Comparison of ENCODE assay signal across 8 cellular contexts in the genomic region with DNA sequence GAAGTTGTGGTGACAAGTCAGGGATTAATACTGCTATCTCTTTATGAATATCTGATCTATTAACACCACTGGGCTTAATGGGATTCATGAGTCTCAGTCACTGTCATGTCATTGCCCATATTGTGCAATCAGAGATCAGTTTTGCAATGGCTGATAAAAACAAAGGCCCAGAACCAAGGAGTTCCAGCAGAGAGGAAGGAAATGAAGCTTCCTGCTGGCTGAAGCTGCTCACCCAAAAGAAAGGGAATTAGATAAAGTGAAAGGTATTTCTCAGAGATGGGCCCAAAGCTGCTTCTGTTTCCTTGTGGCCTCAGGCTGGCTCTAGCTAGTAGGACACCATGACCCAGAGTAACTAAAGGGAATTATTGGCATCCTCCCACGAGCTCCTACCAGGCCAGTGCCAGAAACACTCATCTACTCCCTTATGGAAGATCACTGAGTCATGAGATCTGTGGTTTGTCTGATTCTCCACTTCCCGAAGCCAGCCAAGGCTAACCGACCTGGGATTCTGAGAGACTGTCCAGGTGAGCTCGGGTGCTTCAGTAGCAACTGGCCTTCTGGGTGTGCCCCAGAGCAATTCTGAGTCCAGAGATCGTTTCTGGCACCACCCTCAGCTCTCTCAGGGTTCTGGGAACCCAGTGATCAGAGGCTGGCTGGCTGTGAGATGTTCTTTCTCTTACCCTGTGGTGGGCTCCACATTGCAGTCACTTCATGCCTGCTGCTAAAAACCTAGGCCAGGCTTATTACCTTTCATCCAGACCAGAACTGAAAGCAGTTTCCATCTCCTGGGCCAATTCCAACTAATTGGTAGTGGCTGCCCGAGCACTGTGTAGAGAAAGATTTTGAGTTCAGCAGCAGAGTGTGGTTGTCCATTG.
DNase-seq lines count a peak whose midpoint lies in the region; ATAC-seq and TF ChIP-seq lines count a peak whose summit lies in the region.

No MANE protein-coding gene starts in this region.

- ATAC-seq in T-helper 17 cell = peak; percentile 20
- peak; percentile 89 to 97 (median 93) for ATAC-seq in psoas muscle
- ATAC-seq in GM18909 (IDR thresholded peaks at IDR 0.05; ENCODE audit: poor library complexity, unreplicated experiment) = no peak
- ATAC-seq in GM21529 (IDR thresholded peaks at IDR 0.05; ENCODE audit: unreplicated experiment) = no peak
- ATAC-seq in HG02840 (IDR thresholded peaks at IDR 0.05; ENCODE audit: low FRiP score, unreplicated experiment) = no peak

- peaks cover 6% of the 10 kb centered on the region for H3K36me3 Mint-ChIP-seq in HFFc6 (ENCODE audit: low read depth)
- H3K36me3 Mint-ChIP-seq in T-helper 17 cell (ENCODE audit: low read depth) = peaks cover 4% of the 10 kb centered on the region

- H3K4me1 ChIP-seq in psoas muscle = peaks cover 18% of the 10 kb centered on the region

- no peak overlapping the region for H3K4me3 ChIP-seq in foreskin fibroblast (ENCODE audit: low read depth in 1 of 2, low read length in 2 of 2)
- peak overlapping the region; percentile 13 for H3K4me3 ChIP-seq in psoas muscle

- DNase-seq in HFFc6 = peak; percentile 91
- DNase-seq in T-helper 17 cell = no peak
- peak; percentile 88 to 93 for DNase-seq in foreskin fibroblast
- peak; percentile 41 to 62 for DNase-seq in psoas muscle
- no peak for DNase-seq in KG1 (lab: John Stamatoyannopoulos, UW)

- intact Hi-C loops in psoas muscle (cut with DNase I) = no loop called here

- no peaks in the 10 kb centered on the region for H3K27me3 ChIP-seq in psoas muscle (ENCODE audit: insufficient read depth in 3 of 3, low read length in 2 of 3)

- H3K4me3 Mint-ChIP-seq in HFFc6 (peak overlapping the region; percentile 56), T-helper 17 cell (no peak overlapping the region)

- peak overlapping the region; percentile 67 for H3K27ac ChIP-seq in psoas muscle

- TF ChIP-seq CTCF in HFFc6 (IDR thresholded peaks at IDR 0.05) (no peak), foreskin fibroblast (IDR thresholded peaks at IDR 0.05; ENCODE audit: low read depth, low read length) (no peak), psoas muscle (IDR thresholded peaks at IDR 0.05) (no peak)

- H3K27ac Mint-ChIP-seq in HFFc6 (peak overlapping the region; percentile 83), T-helper 17 cell (peak overlapping the region; percentile 80)

- H3K36me3 ChIP-seq in psoas muscle (ENCODE audit: insufficient read depth in 1 of 2, low read depth in 1 of 2) = no peaks in the 10 kb centered on the region

- H3K27me3 Mint-ChIP-seq in HFFc6 (ENCODE audit: insufficient read depth) = no peaks in the 10 kb centered on the region; the same call in none of the 2 replicates
- no peaks in the 10 kb centered on the region for H3K27me3 Mint-ChIP-seq in T-helper 17 cell

- H3K4me1 Mint-ChIP-seq in HFFc6 (ENCODE audit: low read depth) (peaks cover 68% of the 10 kb centered on the region), T-helper 17 cell (peaks cover 21% of the 10 kb centered on the region)

- H3K9me3 ChIP-seq in T-helper 17 cell (ENCODE audit: control insufficient read depth, low read length, poor library complexity, severe bottlenecking) (no peaks in the 10 kb centered on the region), psoas muscle (no peaks in the 10 kb centered on the region)

- 23 to 43% (median 26%) methylated on average over 6 of the region's 6 CpGs for WGBS in psoas muscle, 3 donors

- H3K9me3 Mint-ChIP-seq in HFFc6 = peaks cover 5% of the 10 kb centered on the region

Comparison
In these comparisons a context has a peak if more than half of its experiments do, and no peak if none do; other contexts are left out.
1. DNase-seq: peak in HFFc6 (single experiment), foreskin fibroblast (2 of 2) and psoas muscle (2 of 2); none in T-helper 17 cell (0 of 3) and KG1 (single experiment).
2. ATAC-seq: peak in T-helper 17 cell (single experiment) and psoas muscle (4 of 4); none in GM18909 (single experiment), GM21529 (single experiment) and HG02840 (single experiment).